In genomic region chr12:1594295-1595025, GRCh38 we compare ENCODE assay signal across 8 cellular contexts. TPM values are rescaled to one million over a fixed set of nuclear protein-coding genes. Genes with fewer than 3 reads are reported as not detected.
DNase-seq lines count a peak whose midpoint lies in the region; ATAC-seq and TF ChIP-seq lines count a peak whose summit lies in the region.

Gene FBXL14, minus strand, starts transcription at chr12:1594581. Its CDS starts 515 bp downstream, at chr12:1594066.

- intact Hi-C loops in Caco-2 (cut with micrococcal nuclease; ENCODE audit: unreplicated experiment), result loop anchor here (1.0 kb wide), 1 partner anchor 11 kb away; no protein-coding TSS in a partner anchor

- H3K27ac Mint-ChIP-seq in Caco-2 (ENCODE audit: unreplicated experiment), result peak within 1 kb of the TSS; percentile 91

- TF ChIP-seq POLR2A in erythroblast (IDR thresholded peaks at IDR 0.05; ENCODE audit: low read length), result peak; percentile 52

- TF ChIP-seq CTCF in Caco-2 (IDR thresholded peaks at IDR 0.05; ENCODE audit: insufficient read depth in 1 of 2, low read depth in 1 of 2, low read length in 1 of 2, severe bottlenecking in 1 of 2, unreplicated experiment in 1 of 2) (no peak), OCI-LY3 (IDR thresholded peaks at IDR 0.05; ENCODE audit: low read depth, low read length) (no peak)

- H3K9me3 ChIP-seq in Caco-2 (no peaks in the 10 kb centered on the region), HUES64 (ENCODE audit: insufficient read depth, low read depth, low read length) (no peaks in the 10 kb centered on the region), OCI-LY3 (ENCODE audit: insufficient read depth, low read length) (no peaks in the 10 kb centered on the region), mucosa of stomach (ENCODE audit: control insufficient read depth, low read length) (no peaks in the 10 kb centered on the region)

- under 1% methylated on average over 111 of the region's 111 CpGs for WGBS in HUES64

- no peaks in the 10 kb centered on the region for H3K27me3 ChIP-seq in Caco-2 (replicated peaks; ENCODE audit: control insufficient read depth, insufficient read depth, low read length)
- peaks cover 61% of the 10 kb centered on the region for H3K27me3 ChIP-seq in HUES64 (ENCODE audit: insufficient read depth, low read length)
- H3K27me3 ChIP-seq in OCI-LY3 (ENCODE audit: low read depth, low read length), result no peaks in the 10 kb centered on the region
- no peaks in the 10 kb centered on the region for H3K27me3 ChIP-seq in mucosa of stomach (ENCODE audit: control insufficient read depth, insufficient read depth, low read length)

- H3K4me3 Mint-ChIP-seq in Caco-2 (ENCODE audit: unreplicated experiment), result peak within 1 kb of the TSS; percentile 89

- H3K27ac ChIP-seq in HUES64 (ENCODE audit: low read depth, low read length) (peak within 1 kb of the TSS; percentile 73; the same call in 1 of the 2 replicates), OCI-LY3 (ENCODE audit: low read length) (peak within 1 kb of the TSS; percentile 49)

- peaks cover 34% of the 10 kb centered on the region for H3K4me1 ChIP-seq in Caco-2
- peaks cover 36% of the 10 kb centered on the region for H3K4me1 ChIP-seq in HUES64 (ENCODE audit: insufficient read depth, low read length)
- H3K4me1 ChIP-seq in OCI-LY3 (ENCODE audit: low read length), result peaks cover 24% of the 10 kb centered on the region
- H3K4me1 ChIP-seq in mucosa of stomach (ENCODE audit: control insufficient read depth, insufficient read depth, low read length), result peaks cover 31% of the 10 kb centered on the region

- peak within 1 kb of the TSS; percentile 51 for H3K4me3 ChIP-seq in Caco-2 (ENCODE audit: low read depth, low read length)
- peak within 1 kb of the TSS; percentile 64 for H3K4me3 ChIP-seq in HUES64 (ENCODE audit: low read length)
- peak within 1 kb of the TSS; percentile 85 for H3K4me3 ChIP-seq in OCI-LY3 (ENCODE audit: low read length)
- H3K4me3 ChIP-seq in mucosa of stomach (ENCODE audit: low read length), result peak within 1 kb of the TSS; percentile 37

- peaks cover 22% of the 10 kb centered on the region for H3K36me3 Mint-ChIP-seq in Caco-2 (ENCODE audit: insufficient read depth, unreplicated experiment)

- H3K9me3 Mint-ChIP-seq in Caco-2 (ENCODE audit: unreplicated experiment), result no peaks in the 10 kb centered on the region

- BruUV-seq in Caco-2 (replicated peaks; lab: Mats Ljungman, UMichigan), result no TSS peak

- H4K20me1 ChIP-seq in OCI-LY3 (ENCODE audit: insufficient read depth, low read length), result peaks cover 16% of the 10 kb centered on the region; the same call in 1 of the 2 replicates

- DNase-seq in Caco-2, result peak; percentile 96 to 99
- peak; percentile 84 for DNase-seq in activated T-cell treated with anti-CD3 and anti-CD28 coated beads for 48 hours (ENCODE audit: low read depth)
- peak; percentile 91 to 92 for DNase-seq in erythroblast (lab: John Stamatoyannopoulos, UW)
- DNase-seq in stimulated activated CD8-positive, alpha-beta memory T cell treated with anti-CD3 and anti-CD28 coated beads, Interleukin-4, amount 100 ng/mL, for 48 hours, result peak; percentile 90

- peak within 1 kb of the TSS; percentile 92 for H3K4me2 ChIP-seq in OCI-LY3 (ENCODE audit: low read length)

- H2AFZ ChIP-seq in OCI-LY3 (ENCODE audit: low read depth, low read length), result peak within 1 kb of the TSS; percentile 27; the same call in 1 of the 2 replicates

- POLR2A ChIA-PET in Caco-2 (lab: Charles Lee), result interaction anchor here (1.6 kb wide), 1 partner anchor 11 kb away, joined by 6 read pairs; no protein-coding TSS in a partner anchor

- H3K4me1 Mint-ChIP-seq in Caco-2 (ENCODE audit: low read depth, unreplicated experiment), result peaks cover 37% of the 10 kb centered on the region

- peaks cover 23% of the 10 kb centered on the region for H3K79me2 ChIP-seq in OCI-LY3 (ENCODE audit: low read length)

- H3K36me3 ChIP-seq in Caco-2 (ENCODE audit: control insufficient read depth, insufficient read depth, low read length), result peaks cover 3% of the 10 kb centered on the region; the same call in 1 of the 2 replicates
- no peaks in the 10 kb centered on the region for H3K36me3 ChIP-seq in HUES64 (ENCODE audit: insufficient read depth, low read length)
- no peaks in the 10 kb centered on the region for H3K36me3 ChIP-seq in OCI-LY3 (replicated peaks; ENCODE audit: low read depth, low read length)
- H3K36me3 ChIP-seq in mucosa of stomach (ENCODE audit: control insufficient read depth, insufficient read depth, low read length), result no peaks in the 10 kb centered on the region

- peak; percentile 55 for ATAC-seq in GM21423 (IDR thresholded peaks at IDR 0.05; ENCODE audit: unreplicated experiment)

- H3K9ac ChIP-seq in HUES64 (ENCODE audit: low read depth, low read length), result peak within 1 kb of the TSS; percentile 81
- peak within 1 kb of the TSS; percentile 51 for H3K9ac ChIP-seq in OCI-LY3 (ENCODE audit: low read length)
- H3K9ac ChIP-seq in mucosa of stomach (ENCODE audit: low read length), result peak within 1 kb of the TSS; percentile 80

- H3K27me3 Mint-ChIP-seq in Caco-2 (ENCODE audit: insufficient read depth, unreplicated experiment), result no peaks in the 10 kb centered on the region

- CTCF ChIA-PET in Caco-2 (lab: Charles Lee), result interaction anchor here (1.0 to 2.3 kb wide), 4 partner anchors 11 to 476 kb away, joined by 3 to 13 read pairs (median 6); no protein-coding TSS in a partner anchor

RNA-seq across cellular contexts. Expression of gene FBXL14, which starts in this region (rescaled TPM):
- 23.6 and 25.5 TPM in 2 replicates for total RNA-seq in Caco-2 (2022)
- polyA plus RNA-seq in HUES64 (2013, experiment 1 of 2), result 13.2 TPM
- polyA plus RNA-seq in HUES64 (2013, experiment 2 of 2), result 12.4 TPM

Comparison
In these comparisons a context has a peak if more than half of its experiments do, and no peak if none do; other contexts are left out.
1. Peak in every context shown above with its lines: DNase-seq, ATAC-seq, H3K4me3 ChIP-seq and H3K27ac ChIP-seq.